Comparison of ENCODE assay signal across 9 cellular contexts in genomic region chr5:124402144-124402581, GRCh38.
DNase-seq lines count a peak whose midpoint lies in the region; ATAC-seq and TF ChIP-seq lines count a peak whose summit lies in the region.
"Had no signal": no experiment of that assay in that cellular context is flagged by ENCODE, and none has a peak within 500 bp of the region (broad histone marks: within the 10 kb centered on the region; RNA-seq: fewer than 3 reads in every experiment).

No MANE protein-coding gene starts in this region.

- H3K4me1 ChIP-seq in KMS-11 (ENCODE audit: low read depth, poor library complexity, severe bottlenecking) (peaks cover 38% of the 10 kb centered on the region), cardiac muscle cell (ENCODE audit: low read depth) (peaks cover 24% of the 10 kb centered on the region), stomach (peaks cover 0 to 17% (median 4%) of the 10 kb centered on the region in 4 donors)

- H3K9ac ChIP-seq in KMS-11, result peak overlapping the region; percentile 33; the same call in 1 of the 2 replicates

- H3K36me3 ChIP-seq in KMS-11 (ENCODE audit: insufficient read depth) (no peaks in the 10 kb centered on the region), cardiac muscle cell (no peaks in the 10 kb centered on the region), stomach (no peaks in the 10 kb centered on the region)

- peak overlapping the region; percentile 97 for H3K4me2 ChIP-seq in KMS-11

- DNase-seq in amniotic epithelial cell (ENCODE audit: low read depth), result peak; percentile 72
- peak in 1 of 2 donors; percentile 14 for DNase-seq in cardiac muscle cell (ENCODE audit: low read depth in 1 of 2, low spot score in 1 of 2)
- peak; percentile 36 for DNase-seq in stomach
- no peak for DNase-seq in NCI-H446 treated with DMSO at 0.1 percent for 48 hours (lab: John Stamatoyannopoulos, UW)
- DNase-seq: NCI-H524 treated with DMSO at 0.1 percent for 48 hours had no signal

- no peak for TF ChIP-seq CTCF in KMS-11 (conservative IDR thresholded peaks at IDR 0.05; ENCODE audit: low read depth, low read length)
- no peak for TF ChIP-seq CTCF in cardiac muscle cell (IDR thresholded peaks at IDR 0.05; ENCODE audit: low read depth, low read length)
- no peak for TF ChIP-seq CTCF in stomach (IDR thresholded peaks at IDR 0.05)

- no peak for ATAC-seq in GM18520 (IDR thresholded peaks at IDR 0.05; ENCODE audit: unreplicated experiment)
- ATAC-seq in HG03565 (IDR thresholded peaks at IDR 0.05; ENCODE audit: unreplicated experiment), result no peak
- ATAC-seq: activated naive CD4-positive, alpha-beta T cell treated with anti-CD3 and anti-CD28 coated beads, Interleukin-2, amount 50 U/mL, for 72 hours had no signal

- no peaks in the 10 kb centered on the region for H4K20me1 ChIP-seq in KMS-11 (ENCODE audit: insufficient read depth)

- H2AFZ ChIP-seq in KMS-11 (ENCODE audit: low read depth), result peak overlapping the region; percentile 45; the same call in 1 of the 2 replicates

- H3K27ac ChIP-seq in KMS-11, result peak overlapping the region; percentile 70
- peak overlapping the region; percentile 31 for H3K27ac ChIP-seq in cardiac muscle cell
- peak overlapping the region in 2 of 5 donors; percentile 29 to 30 for H3K27ac ChIP-seq in stomach

- H3K79me2 ChIP-seq in KMS-11 (ENCODE audit: insufficient read depth, low read depth), result no peaks in the 10 kb centered on the region

- no peak for TF ChIP-seq POLR2A in stomach (IDR thresholded peaks at IDR 0.05)

- H3K9me3 ChIP-seq in cardiac muscle cell (ENCODE audit: low read depth) (no peaks in the 10 kb centered on the region), stomach (no peaks in the 10 kb centered on the region)

- TF ChIP-seq EP300 in stomach (IDR thresholded peaks at IDR 0.05), result no peak

- H3K4me3 ChIP-seq in KMS-11 (IDR thresholded peaks at IDR 0.05; ENCODE audit: insufficient read depth, low read depth, low read length) (no peak overlapping the region), cardiac muscle cell (no peak overlapping the region), stomach (no peak overlapping the region)

- WGBS in stomach, 5 donors, result 33 to 68% (median 57%) methylated on average over 3 of the region's 3 CpGs

- intact Hi-C loops in stomach (cut with DNase I; ENCODE audit: low total_unique reads), result no loop called here

- H3K27me3 ChIP-seq in KMS-11 (ENCODE audit: insufficient read depth, low read depth) (no peaks in the 10 kb centered on the region), cardiac muscle cell (no peaks in the 10 kb centered on the region), stomach (no peaks in the 10 kb centered on the region)
